ENCODE assay signal across 8 cellular contexts in genomic region chr12:575948-576612, GRCh38.
A peak's percentile ranks its signal among the peaks of the same experiment; 100 is the strongest.
DNase-seq lines count a peak whose midpoint lies in the region; ATAC-seq and TF ChIP-seq lines count a peak whose summit lies in the region.

No MANE protein-coding gene starts in this region.

- intact Hi-C loops in PC-3 (cut with micrococcal nuclease), result loop anchor here (1.0 to 10.0 kb wide), 3 partner anchors 175 to 1009 kb away; no protein-coding TSS in a partner anchor

- H3K9ac ChIP-seq in HUES64 (ENCODE audit: low read depth, low read length) (peak overlapping the region; percentile 44; the same call in 1 of the 2 replicates), PC-3 (ENCODE audit: low read length) (peak overlapping the region; percentile 43), fibroblast of lung (ENCODE audit: insufficient read depth, low read length) (no peak overlapping the region)

- H3K4me3 Mint-ChIP-seq in activated T-cell treated with anti-CD3 and anti-CD28 coated beads, Interleukin-2, amount 50 U/mL, for 72 hours, result peak overlapping the region; percentile 68 to 74
- peak overlapping the region; percentile 53 for H3K4me3 Mint-ChIP-seq in natural killer cell treated with Interleukin-12 subunit alpha and Interleukin-12 subunit beta and Interleukin-15 and Interleukin-18, amount 100 ng/mL, for 72 hours

- peaks cover 1 to 2% of the 10 kb centered on the region in 2 donors for H3K9me3 Mint-ChIP-seq in activated T-cell treated with anti-CD3 and anti-CD28 coated beads, Interleukin-2, amount 50 U/mL, for 72 hours
- H3K9me3 Mint-ChIP-seq in natural killer cell treated with Interleukin-12 subunit alpha and Interleukin-12 subunit beta and Interleukin-15 and Interleukin-18, amount 100 ng/mL, for 72 hours, result no peaks in the 10 kb centered on the region

- POLR2A ChIA-PET in PC-3 (lab: Charles Lee; ENCODE audit: unreplicated experiment), result interaction anchor here (0.5 kb wide), 1 partner anchor 239 kb away, joined by 4 read pairs; no protein-coding TSS in a partner anchor

- H3K27me3 ChIP-seq in HUES64 (ENCODE audit: insufficient read depth, low read length), result peaks cover 6% of the 10 kb centered on the region; the same call in 1 of the 2 replicates
- no peaks in the 10 kb centered on the region for H3K27me3 ChIP-seq in PC-3 (ENCODE audit: low read length)
- no peaks in the 10 kb centered on the region for H3K27me3 ChIP-seq in fibroblast of lung (ENCODE audit: control insufficient read depth, insufficient read depth, low read length)

- TF ChIP-seq CTCF in 22Rv1 (IDR thresholded peaks at IDR 0.05) (peak; percentile 100), PC-3 (conservative IDR thresholded peaks at IDR 0.05; ENCODE audit: low read depth, low read length) (peak; percentile 95), fibroblast of lung (conservative IDR thresholded peaks at IDR 0.05 in 1 of 2, IDR thresholded peaks at IDR 0.05 in 1 of 2; ENCODE audit: low read depth in 1 of 2, low read length in 2 of 2) (peak; percentile 75 to 93)

- H3K27me3 Mint-ChIP-seq in activated T-cell treated with anti-CD3 and anti-CD28 coated beads, Interleukin-2, amount 50 U/mL, for 72 hours (ENCODE audit: low read depth), result no peaks in the 10 kb centered on the region
- no peaks in the 10 kb centered on the region for H3K27me3 Mint-ChIP-seq in natural killer cell treated with Interleukin-12 subunit alpha and Interleukin-12 subunit beta and Interleukin-15 and Interleukin-18, amount 100 ng/mL, for 72 hours

- H3K4me3 ChIP-seq in HUES64 (ENCODE audit: low read length), result no peak overlapping the region
- no peak overlapping the region for H3K4me3 ChIP-seq in PC-3 (ENCODE audit: low read length)
- H3K4me3 ChIP-seq in fibroblast of lung (replicated peaks in 1 of 4; ENCODE audit: control extremely low read depth in 1 of 4, insufficient read depth in 1 of 4, low read depth in 3 of 4, low read length in 4 of 4), result no peak overlapping the region

- BruUV-seq in PC-3 (replicated peaks; lab: Mats Ljungman, UMichigan), result no TSS peak

- peaks cover 3 to 4% of the 10 kb centered on the region in 2 donors for H3K36me3 Mint-ChIP-seq in activated T-cell treated with anti-CD3 and anti-CD28 coated beads, Interleukin-2, amount 50 U/mL, for 72 hours (ENCODE audit: insufficient read depth in 2 of 2)
- H3K36me3 Mint-ChIP-seq in natural killer cell treated with Interleukin-12 subunit alpha and Interleukin-12 subunit beta and Interleukin-15 and Interleukin-18, amount 100 ng/mL, for 72 hours, result no peaks in the 10 kb centered on the region

- H3K27ac ChIP-seq in 22Rv1 (no peak overlapping the region), HUES64 (ENCODE audit: low read depth, low read length) (no peak overlapping the region), PC-3 (ENCODE audit: low read length) (no peak overlapping the region), fibroblast of lung (ENCODE audit: insufficient read depth, low read length) (no peak overlapping the region)

- no peaks in the 10 kb centered on the region for H3K9me2 ChIP-seq in PC-3 (replicated peaks; ENCODE audit: low read length)

- H2AFZ ChIP-seq in PC-3 (ENCODE audit: low read length) (peak overlapping the region; percentile 97), fibroblast of lung (ENCODE audit: low read length) (peak overlapping the region; percentile 68)

- H3F3A ChIP-seq in PC-3 (ENCODE audit: low read length, unreplicated experiment), result peaks cover 4% of the 10 kb centered on the region

- CTCF ChIA-PET in PC-3 (lab: Charles Lee), result interaction anchor here (0.5 to 1.4 kb wide), 4 partner anchors 37 to 238 kb away, joined by 3 to 10 read pairs (median 4); no protein-coding TSS in a partner anchor

- peaks cover 30% of the 10 kb centered on the region for H3K4me1 Mint-ChIP-seq in activated T-cell treated with anti-CD3 and anti-CD28 coated beads, Interleukin-2, amount 50 U/mL, for 72 hours (ENCODE audit: low read depth)
- H3K4me1 Mint-ChIP-seq in natural killer cell treated with Interleukin-12 subunit alpha and Interleukin-12 subunit beta and Interleukin-15 and Interleukin-18, amount 100 ng/mL, for 72 hours (ENCODE audit: low read depth in 2 of 2), result peaks cover 19 to 26% of the 10 kb centered on the region in 2 donors

- DNase-seq in PC-3, result peak; percentile 79
- DNase-seq in activated T-cell treated with anti-CD3 and anti-CD28 coated beads, Interleukin-2, amount 50 U/mL, for 72 hours, result peak; percentile 84 to 96
- peak; percentile 41 to 65 for DNase-seq in fibroblast of lung (ENCODE audit: low read depth in 2 of 2)
- DNase-seq in natural killer cell treated with Interleukin-12 subunit alpha and Interleukin-12 subunit beta and Interleukin-15 and Interleukin-18, amount 100 ng/mL, for 72 hours (ENCODE audit: low spot score), result peak; percentile 90
- DNase-seq in stimulated activated naive CD4-positive, alpha-beta T cell treated with Interleukin-2 at 50 U/mL for 16 hours (lab: John Stamatoyannopoulos, UW), result peak; percentile 68

- H3K4me2 ChIP-seq in PC-3 (ENCODE audit: low read length) (peak overlapping the region; percentile 54), fibroblast of lung (ENCODE audit: extremely low read depth, insufficient read depth, low read length) (no peak overlapping the region)

- H3K27ac Mint-ChIP-seq in activated T-cell treated with anti-CD3 and anti-CD28 coated beads, Interleukin-2, amount 50 U/mL, for 72 hours, result no peak overlapping the region
- H3K27ac Mint-ChIP-seq in natural killer cell treated with Interleukin-12 subunit alpha and Interleukin-12 subunit beta and Interleukin-15 and Interleukin-18, amount 100 ng/mL, for 72 hours, result peak overlapping the region; percentile 35 to 68

- H4K20me1 ChIP-seq in PC-3 (ENCODE audit: low read length), result no peaks in the 10 kb centered on the region
- H4K20me1 ChIP-seq in fibroblast of lung (ENCODE audit: control insufficient read depth, extremely low read depth, insufficient read depth, low read length), result no peaks in the 10 kb centered on the region

- H3K79me2 ChIP-seq in PC-3 (ENCODE audit: low read length) (no peaks in the 10 kb centered on the region), fibroblast of lung (ENCODE audit: control insufficient read depth, insufficient read depth, low read length) (no peaks in the 10 kb centered on the region)

- H3K9me3 ChIP-seq in HUES64 (ENCODE audit: insufficient read depth, low read depth, low read length) (no peaks in the 10 kb centered on the region), PC-3 (ENCODE audit: low read length) (no peaks in the 10 kb centered on the region), fibroblast of lung (ENCODE audit: control insufficient read depth, insufficient read depth, low read depth, low read length) (no peaks in the 10 kb centered on the region)

- WGBS in HUES64, result 22% methylated on average over 39 of the region's 39 CpGs

- H3K4me1 ChIP-seq in HUES64 (ENCODE audit: insufficient read depth, low read length) (peaks cover 20% of the 10 kb centered on the region), PC-3 (ENCODE audit: insufficient read depth, low read length) (peaks cover 19% of the 10 kb centered on the region), fibroblast of lung (ENCODE audit: control insufficient read depth, extremely low read depth, insufficient read depth, low read length) (peaks cover 11% of the 10 kb centered on the region)

- peak; percentile 68 for ATAC-seq in GM18511 (IDR thresholded peaks at IDR 0.05; ENCODE audit: unreplicated experiment)
- ATAC-seq in PC-3, result peak; percentile 54
- peak; percentile 91 to 93 for ATAC-seq in activated T-cell treated with anti-CD3 and anti-CD28 coated beads, Interleukin-2, amount 50 U/mL, for 72 hours (replicated peaks in 1 of 2)
- ATAC-seq in natural killer cell treated with Interleukin-12 subunit alpha and Interleukin-12 subunit beta and Interleukin-15 and Interleukin-18, amount 100 ng/mL, for 72 hours, result peak; percentile 93 to 94

- H3K36me3 ChIP-seq in HUES64 (ENCODE audit: insufficient read depth, low read length), result no peaks in the 10 kb centered on the region
- no peaks in the 10 kb centered on the region for H3K36me3 ChIP-seq in PC-3 (ENCODE audit: low read depth, low read length)
- H3K36me3 ChIP-seq in fibroblast of lung (ENCODE audit: control insufficient read depth, insufficient read depth, low read length), result no peaks in the 10 kb centered on the region
